In genomic region chr5:134510970-134511795, GRCh38 we compare ENCODE assay signal across 8 cellular contexts. TPM values are rescaled to one million over a fixed set of nuclear protein-coding genes. Genes with fewer than 3 reads are reported as not detected.
DNase-seq lines count a peak whose midpoint lies in the region; ATAC-seq and TF ChIP-seq lines count a peak whose summit lies in the region.

No MANE protein-coding gene starts in this region.

- no peaks in the 10 kb centered on the region for H3K27me3 ChIP-seq in CD4-positive, CD25-positive, alpha-beta regulatory T cell (ENCODE audit: control insufficient read depth, insufficient read depth, low read length)
- H3K27me3 ChIP-seq in RWPE2 (ENCODE audit: insufficient read depth, poor library complexity, severe bottlenecking) = no peaks in the 10 kb centered on the region

- no peaks in the 10 kb centered on the region for H3K36me3 Mint-ChIP-seq in CD4-positive, CD25-positive, alpha-beta regulatory T cell

- no peak overlapping the region for H3K4me3 Mint-ChIP-seq in CD4-positive, CD25-positive, alpha-beta regulatory T cell

- ATAC-seq in CD4-positive, CD25-positive, alpha-beta regulatory T cell (ENCODE audit: low read depth in 2 of 2) = no peak
- peak; percentile 87 for ATAC-seq in RWPE2 (ENCODE audit: low read depth)
- no peak for ATAC-seq in GM18861 (IDR thresholded peaks at IDR 0.05; ENCODE audit: unreplicated experiment)
- no peak for ATAC-seq in HG02571 (IDR thresholded peaks at IDR 0.05; ENCODE audit: unreplicated experiment)

- TF ChIP-seq CTCF in RWPE2 (IDR thresholded peaks at IDR 0.05; ENCODE audit: poor library complexity, severe bottlenecking) = no peak

- H3K4me3 ChIP-seq in CD4-positive, CD25-positive, alpha-beta regulatory T cell (ENCODE audit: low read depth, low read length) = no peak overlapping the region
- no peak overlapping the region for H3K4me3 ChIP-seq in RWPE2 (ENCODE audit: severe bottlenecking)

- peak in 1 of 3 donors; percentile 32 for DNase-seq in CD4-positive, CD25-positive, alpha-beta regulatory T cell
- DNase-seq in RWPE2 (ENCODE audit: low spot score) = peak; percentile 92
- DNase-seq in dermis blood vessel endothelial cell = peak; percentile 78
- peak; percentile 43 for DNase-seq in posterior vena cava (ENCODE audit: low spot score)
- DNase-seq in pons (ENCODE audit: low spot score) = no peak
- no peak for DNase-seq in AG20443 (ENCODE audit: low spot score)

- H3K9me3 ChIP-seq in CD4-positive, CD25-positive, alpha-beta regulatory T cell (ENCODE audit: control insufficient read depth in 2 of 2, low read length in 2 of 2) = no peaks in the 10 kb centered on the region
- H3K9me3 ChIP-seq in RWPE2 (ENCODE audit: severe bottlenecking) = no peaks in the 10 kb centered on the region

- intact Hi-C loops in posterior vena cava (cut with DNase I) = no loop called here

- no peaks in the 10 kb centered on the region for H3K27me3 Mint-ChIP-seq in CD4-positive, CD25-positive, alpha-beta regulatory T cell

- no peaks in the 10 kb centered on the region for H3K36me3 ChIP-seq in CD4-positive, CD25-positive, alpha-beta regulatory T cell (ENCODE audit: control insufficient read depth, insufficient read depth, low read length)
- no peaks in the 10 kb centered on the region for H3K36me3 ChIP-seq in RWPE2 (ENCODE audit: low read depth)

- no peaks in the 10 kb centered on the region for H3K9me3 Mint-ChIP-seq in CD4-positive, CD25-positive, alpha-beta regulatory T cell

- H3K4me1 Mint-ChIP-seq in CD4-positive, CD25-positive, alpha-beta regulatory T cell = peaks cover 0 to 3% (median 1%) of the 10 kb centered on the region in 4 donors

- peak overlapping the region in 2 of 3 donors; percentile 42 to 67 for H3K27ac Mint-ChIP-seq in CD4-positive, CD25-positive, alpha-beta regulatory T cell

- no peak overlapping the region for H3K27ac ChIP-seq in CD4-positive, CD25-positive, alpha-beta regulatory T cell (ENCODE audit: insufficient read depth, low read length, poor library complexity, severe bottlenecking)
- peak overlapping the region; percentile 98 for H3K27ac ChIP-seq in RWPE2 (ENCODE audit: poor library complexity, severe bottlenecking)

- H3K4me1 ChIP-seq in CD4-positive, CD25-positive, alpha-beta regulatory T cell (ENCODE audit: control insufficient read depth, insufficient read depth, low read length, poor library complexity, severe bottlenecking) = no peaks in the 10 kb centered on the region
- H3K4me1 ChIP-seq in RWPE2 (ENCODE audit: insufficient read depth, poor library complexity, severe bottlenecking) = peaks cover 47% of the 10 kb centered on the region

RNA-seq across cellular contexts. Expression of gene JADE2, which starts 14.3 kb away (rescaled TPM):
- total RNA-seq in CD4-positive, CD25-positive, alpha-beta regulatory T cell = 162 TPM
- 10 to 100 TPM; 19.2 to 31.7 (median 22.7) TPM for polyA plus RNA-seq in CD4-positive, CD25-positive, alpha-beta regulatory T cell
- total RNA-seq in dermis blood vessel endothelial cell = 23.3 and 31.7 TPM in 2 replicates
- total RNA-seq in posterior vena cava = 10 to 100 TPM; 38.4 to 41.1 TPM

Comparison
In these comparisons a context has a peak if more than half of its experiments do, and no peak if none do; other contexts are left out.
1. DNase-seq: peak in RWPE2 (single experiment), dermis blood vessel endothelial cell (single experiment) and posterior vena cava (single experiment); none in pons (single experiment) and AG20443 (single experiment).